9 cellular contexts compared by ENCODE assay signal in genomic region chr12:80837342-80837978, GRCh38.
DNase-seq lines count a peak whose midpoint lies in the region; ATAC-seq and TF ChIP-seq lines count a peak whose summit lies in the region.
"Had no signal": no experiment of that assay in that cellular context is flagged by ENCODE, and none has a peak within 500 bp of the region (broad histone marks: within the 10 kb centered on the region; RNA-seq: fewer than 3 reads in every experiment).

No MANE protein-coding gene starts in this region.

- H3K4me3 ChIP-seq in Jurkat, Clone E6-1 (ENCODE audit: low read length): no peak overlapping the region
- no peak overlapping the region for H3K4me3 ChIP-seq in RWPE2 (ENCODE audit: severe bottlenecking)
- H3K4me3 ChIP-seq: K562 had no signal

- in situ Hi-C loops in Caki2 (cut with HindIII; ENCODE audit: low pct_unique_long_range_greater_than_20kb, low sequenced_read_pairs): no loop called here

- no peaks in the 10 kb centered on the region for H3K4me1 ChIP-seq in RWPE2 (ENCODE audit: insufficient read depth, poor library complexity, severe bottlenecking)

- peak; percentile 77 for TF ChIP-seq CTCF in RWPE2 (IDR thresholded peaks at IDR 0.05; ENCODE audit: poor library complexity, severe bottlenecking)

- H3K27me3 ChIP-seq in RWPE2 (ENCODE audit: insufficient read depth, poor library complexity, severe bottlenecking): no peaks in the 10 kb centered on the region

- no peaks in the 10 kb centered on the region for H3K9me3 ChIP-seq in RWPE2 (ENCODE audit: severe bottlenecking)

- peak; percentile 39 for DNase-seq in Caki2 (ENCODE audit: low read depth)
- DNase-seq in Jurkat, Clone E6-1 (ENCODE audit: low read depth, low spot score): peak; percentile 11
- no peak for DNase-seq in RWPE2 (ENCODE audit: low spot score)
- peak; percentile 35 for DNase-seq in glomerular visceral epithelial cell (ENCODE audit: extremely low spot score)
- DNase-seq in retina: peak; percentile 36
- no peak for DNase-seq in NK-92 (lab: John Stamatoyannopoulos, UW; ENCODE audit: unreplicated experiment)

- no peaks in the 10 kb centered on the region for H3K36me3 ChIP-seq in RWPE2 (ENCODE audit: low read depth)

- no peak overlapping the region for H3K27ac ChIP-seq in RWPE2 (ENCODE audit: poor library complexity, severe bottlenecking)

- ATAC-seq in GM21529 (IDR thresholded peaks at IDR 0.05; ENCODE audit: unreplicated experiment): peak; percentile 61
- peak; percentile 68; the same call in 1 of the 3 replicates for ATAC-seq in RWPE2 (ENCODE audit: low read depth)
- ATAC-seq in HG03108 (IDR thresholded peaks at IDR 0.05; ENCODE audit: unreplicated experiment): no peak
- ATAC-seq: K562 had no signal

Comparison
In these comparisons a context has a peak if more than half of its experiments do, and no peak if none do; other contexts are left out.
1. DNase-seq: peak in Caki2 (single experiment), Jurkat, Clone E6-1 (single experiment), glomerular visceral epithelial cell (single experiment) and retina (single experiment); none in RWPE2 (single experiment) and NK-92 (single experiment).